In genomic region chr4:43286137-43286536, GRCh38 we compare ENCODE assay signal across 29 cellular contexts.
"Had no signal": no experiment of that assay in that cellular context is flagged by ENCODE, and none has a peak within 500 bp of the region (broad histone marks: within the 10 kb centered on the region; RNA-seq: fewer than 3 reads in every experiment).

No MANE protein-coding gene starts in this region.

- H3K36me3 ChIP-seq: colonic mucosa, esophagus muscularis mucosa, esophagus squamous epithelium, gastrocnemius medialis, gastroesophageal sphincter, heart left ventricle, heart right ventricle had no signal

- H3K27ac ChIP-seq: colonic mucosa, coronary artery, dorsolateral prefrontal cortex, epithelial cell of prostate, esophagus muscularis mucosa, esophagus squamous epithelium, foreskin keratinocyte, gastrocnemius medialis, gastroesophageal sphincter, heart left ventricle, heart right ventricle had no signal

- DNase-seq: colonic mucosa; cortex of kidney; dermis blood vessel endothelial cell; dorsolateral prefrontal cortex; effector CD4-positive, alpha-beta T cell; effector CD8-positive, alpha-beta T cell; effector memory CD4-positive, alpha-beta T cell; effector memory CD8-positive, alpha-beta T cell; endodermal cell; erythroblast; esophagus squamous epithelium; foreskin fibroblast; foreskin keratinocyte; foreskin melanocyte; gastrocnemius medialis; glutamatergic neuron; head of caudate nucleus; heart left ventricle; heart right ventricle had no signal

- H3K4me1 ChIP-seq: colonic mucosa, esophagus muscularis mucosa, esophagus squamous epithelium, foreskin keratinocyte, gastrocnemius medialis, gastroesophageal sphincter, heart left ventricle, heart right ventricle had no signal

- ATAC-seq: effector memory CD8-positive, alpha-beta T cell; esophagus mucosa; foreskin keratinocyte; gastrocnemius medialis; gastroesophageal sphincter; heart left ventricle; heart right ventricle had no signal

- H3K4me3 ChIP-seq: colonic mucosa, coronary artery, dorsolateral prefrontal cortex, esophagus muscularis mucosa, esophagus squamous epithelium, gastrocnemius medialis, gastroesophageal sphincter, heart left ventricle, heart right ventricle had no signal

- H3K4me3 Mint-ChIP-seq: dendritic cell treated with granulocyte-macrophage colony-stimulating factor and Interleukin-4, amounts not matched to agents 40 ng/mL and 50 ng/mL, for 4 days; effector memory CD8-positive, alpha-beta T cell; endodermal cell had no signal

- H3K27ac Mint-ChIP-seq: dendritic cell treated with granulocyte-macrophage colony-stimulating factor and Interleukin-4, amounts not matched to agents 40 ng/mL and 50 ng/mL, for 4 days; effector memory CD8-positive, alpha-beta T cell; endodermal cell had no signal

- H3K9me3 ChIP-seq: colonic mucosa, esophagus muscularis mucosa, esophagus squamous epithelium, gastrocnemius medialis, gastroesophageal sphincter, heart left ventricle had no signal

- H3K27me3 ChIP-seq: colonic mucosa, dorsolateral prefrontal cortex, esophagus muscularis mucosa, esophagus squamous epithelium, foreskin keratinocyte, gastrocnemius medialis, gastroesophageal sphincter, heart left ventricle, heart right ventricle had no signal

- FAIRE-seq: colon, endometrium, endothelial cell of umbilical vein, frontal cortex had no signal

- H3K27me3 Mint-ChIP-seq: dendritic cell treated with granulocyte-macrophage colony-stimulating factor and Interleukin-4, amounts not matched to agents 40 ng/mL and 50 ng/mL, for 4 days; effector memory CD8-positive, alpha-beta T cell had no signal
